4 cellular contexts compared by ENCODE assay signal in genomic region chr11:10500757-10501684, GRCh38.
TF ChIP-seq lines count a peak whose summit lies in the region.

No MANE protein-coding gene starts in this region.

TF ChIP-seq in SK-N-SH, 30 proteins besides CTCF, POLR2A, EP300 and RAD21:
- TF ChIP-seq NFIC (IDR thresholded peaks at IDR 0.05; ENCODE audit: borderline replicate concordance): no peak
- no peak for TF ChIP-seq YY1 (IDR thresholded peaks at IDR 0.05; ENCODE audit: low read depth)
- TF ChIP-seq IRF3 (IDR thresholded peaks at IDR 0.05; ENCODE audit: low read depth, low read length): no peak
- TF ChIP-seq ZBTB33 (IDR thresholded peaks at IDR 0.05; ENCODE audit: borderline replicate concordance, low read depth): no peak
- no peak for TF ChIP-seq PBX3 (IDR thresholded peaks at IDR 0.05)
- no peak for TF ChIP-seq TCF12 (IDR thresholded peaks at IDR 0.05)
- TF ChIP-seq CHD2 (IDR thresholded peaks at IDR 0.05; ENCODE audit: low read length, partially characterized antibody): no peak
- TF ChIP-seq EZH2phosphoT487 (IDR thresholded peaks at IDR 0.05; ENCODE audit: borderline replicate concordance, low read depth): no peak

TF ChIP-seq in SK-N-SH treated with all-trans-retinoic acid at 6 μM for 48 hours, 23 proteins besides CTCF, POLR2A, EP300 and RAD21:
- no peak for TF ChIP-seq PPARA (CRISPR knock-in tag; IDR thresholded peaks at IDR 0.05; ENCODE audit: borderline replicate concordance)
- TF ChIP-seq ZFP3 (CRISPR knock-in tag; IDR thresholded peaks at IDR 0.05): no peak
- TF ChIP-seq OSR1 (CRISPR knock-in tag; IDR thresholded peaks at IDR 0.05): no peak
- no peak for TF ChIP-seq ZNF8 (CRISPR knock-in tag; IDR thresholded peaks at IDR 0.05)
- no peak for TF ChIP-seq ZNF70 (CRISPR knock-in tag; IDR thresholded peaks at IDR 0.05)
- TF ChIP-seq GLIS3 (CRISPR knock-in tag; IDR thresholded peaks at IDR 0.05): no peak
- no peak for TF ChIP-seq ISL1 (CRISPR knock-in tag; IDR thresholded peaks at IDR 0.05)
- TF ChIP-seq TCF4 (CRISPR knock-in tag; IDR thresholded peaks at IDR 0.05; ENCODE audit: borderline replicate concordance): no peak
- TF ChIP-seq RARB (CRISPR knock-in tag; IDR thresholded peaks at IDR 0.05): no peak
- TF ChIP-seq PATZ1 (CRISPR knock-in tag; IDR thresholded peaks at IDR 0.05; ENCODE audit: borderline replicate concordance): no peak
- no peak for TF ChIP-seq CSRNP3 (CRISPR knock-in tag; IDR thresholded peaks at IDR 0.05)
- no peak for TF ChIP-seq ESRRG (CRISPR knock-in tag; IDR thresholded peaks at IDR 0.05)
- TF ChIP-seq ZC3H10 (CRISPR knock-in tag; IDR thresholded peaks at IDR 0.05): no peak
- no peak for TF ChIP-seq ARNTL (CRISPR knock-in tag; IDR thresholded peaks at IDR 0.05; ENCODE audit: borderline replicate concordance, low read depth)
- TF ChIP-seq ZFP30 (CRISPR knock-in tag; IDR thresholded peaks at IDR 0.05): no peak
TF ChIP-seq in SK-N-SH treated with all-trans-retinoic acid at 6 μM for 48 hours: peak in this region for 0.

TF ChIP-seq in GM23338, 12 proteins besides CTCF, POLR2A, EP300 and RAD21:
- no peak for TF ChIP-seq CREB1 (CRISPR knock-in tag; IDR thresholded peaks at IDR 0.05; ENCODE audit: low read depth)

TF ChIP-seq in H1, 55 proteins besides CTCF, POLR2A, EP300 and RAD21:
- TF ChIP-seq MAFK (IDR thresholded peaks at IDR 0.05; ENCODE audit: low read depth, low read length) (no peak), USF2 (IDR thresholded peaks at IDR 0.05; ENCODE audit: low read length) (no peak), KDM4A (IDR thresholded peaks at IDR 0.05; ENCODE audit: low read depth, low read length, severe bottlenecking) (no peak), SRF (IDR thresholded peaks at IDR 0.05; ENCODE audit: low read depth, low read length) (no peak), EGR1 (IDR thresholded peaks at IDR 0.05; ENCODE audit: borderline replicate concordance, low read depth, low read length) (no peak), ATF2 (IDR thresholded peaks at IDR 0.05; ENCODE audit: low read length) (no peak)
